27 cellular contexts compared by ENCODE assay signal in the genomic region with DNA sequence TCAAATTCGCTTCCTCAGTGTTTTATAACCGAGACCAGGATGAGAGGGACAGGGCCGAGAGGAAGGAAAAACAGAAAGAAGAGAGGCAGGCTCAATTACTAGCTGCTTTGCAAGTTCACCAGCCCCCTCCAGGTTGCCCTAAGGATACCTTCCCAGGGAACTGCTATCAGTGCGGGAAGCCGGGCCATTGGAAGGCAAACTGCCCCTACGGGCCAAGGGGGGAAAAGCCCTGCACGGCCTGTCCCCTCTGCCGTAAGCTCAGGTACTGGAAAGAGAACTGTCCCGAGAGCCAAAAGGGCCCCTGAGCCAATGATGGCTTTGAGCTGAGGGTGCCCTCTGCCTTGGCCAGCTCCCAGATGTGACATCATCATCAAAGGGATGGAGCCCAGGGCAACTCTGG. TPM values are rescaled to one million over a fixed set of nuclear protein-coding genes. Genes with fewer than 3 reads are reported as not detected.
"Had no signal": no experiment of that assay in that cellular context is flagged by ENCODE, and none has a peak within 500 bp of the region (broad histone marks: within the 10 kb centered on the region; RNA-seq: fewer than 3 reads in every experiment).

No MANE protein-coding gene starts in this region.

- H3K4me3 ChIP-seq: coronary artery, hepatocyte, mucosa of descending colon, right atrium auricular region, sigmoid colon, skin epidermis, thoracic aorta, transverse colon had no signal

- H3K4me3 Mint-ChIP-seq: naive thymus-derived CD8-positive, alpha-beta T cell; stimulated activated naive B cell treated with anti-CD40 and anti-IgM and Interleukin-4, amounts not matched to agents 10 μg/mL and 1 μg/mL and 100 μg/mL, for 72 hours; stimulated activated naive CD8-positive, alpha-beta T cell treated with anti-CD3 and anti-CD28 coated beads, Interleukin-15, amount 100 ng/mL, for 72 hours had no signal

- H3K36me3 ChIP-seq: right atrium auricular region, sigmoid colon, thoracic aorta, transverse colon had no signal

- H3K36me3 Mint-ChIP-seq: stimulated activated naive B cell treated with anti-CD40 and anti-IgM and Interleukin-4, amounts not matched to agents 10 μg/mL and 1 μg/mL and 100 μg/mL, for 72 hours had no signal

- H3K4me1 ChIP-seq: right atrium auricular region, sigmoid colon, transverse colon had no signal

- DNase-seq: effector CD4-positive, alpha-beta T cell; foreskin melanocyte; head of caudate nucleus; islet precursor cell; mammary epithelial cell; mucosa of descending colon; naive thymus-derived CD8-positive, alpha-beta T cell; posterior cingulate gyrus; sigmoid colon; stimulated activated CD4-positive, alpha-beta T cell treated with anti-CD3 and anti-CD28 coated beads, Interleukin-2, amount 100 ng/mL, for 24 hours; stimulated activated CD4-positive, alpha-beta T cell treated with anti-CD3 and anti-CD28 coated beads, Interleukin-4, amount 100 ng/mL, for 4 hours; stimulated activated naive B cell treated with anti-CD40 and anti-IgM and Interleukin-4, amounts not matched to agents 10 μg/mL and 1 μg/mL and 100 μg/mL, for 72 hours; stimulated activated naive CD8-positive, alpha-beta T cell treated with anti-CD3 and anti-CD28 coated beads, Interleukin-15, amount 100 ng/mL, for 72 hours; transverse colon had no signal

- H3K27ac Mint-ChIP-seq: naive thymus-derived CD8-positive, alpha-beta T cell; stimulated activated naive B cell treated with anti-CD40 and anti-IgM and Interleukin-4, amounts not matched to agents 10 μg/mL and 1 μg/mL and 100 μg/mL, for 72 hours; stimulated activated naive CD8-positive, alpha-beta T cell treated with anti-CD3 and anti-CD28 coated beads, Interleukin-15, amount 100 ng/mL, for 72 hours had no signal

- H3K4me1 Mint-ChIP-seq: naive thymus-derived CD8-positive, alpha-beta T cell; stimulated activated naive CD8-positive, alpha-beta T cell treated with anti-CD3 and anti-CD28 coated beads, Interleukin-15, amount 100 ng/mL, for 72 hours had no signal

- ATAC-seq: left lobe of liver; mucosa of descending colon; naive thymus-derived CD8-positive, alpha-beta T cell; stimulated activated naive B cell treated with anti-CD40 and anti-IgM and Interleukin-4, amounts not matched to agents 10 μg/mL and 1 μg/mL and 100 μg/mL, for 72 hours; stimulated activated naive CD8-positive, alpha-beta T cell treated with anti-CD3 and anti-CD28 coated beads, Interleukin-15, amount 100 ng/mL, for 72 hours had no signal

- H3K27me3 ChIP-seq: hepatocyte, right atrium auricular region, transverse colon had no signal

- H3K9me3 ChIP-seq: right atrium auricular region, thoracic aorta had no signal

- H3K27ac ChIP-seq: coronary artery, hepatocyte, right atrium auricular region, sigmoid colon, skin epidermis, thoracic aorta, transverse colon had no signal

- H3K27me3 Mint-ChIP-seq: stimulated activated naive CD8-positive, alpha-beta T cell treated with anti-CD3 and anti-CD28 coated beads, Interleukin-15, amount 100 ng/mL, for 72 hours had no signal

RNA-seq across cellular contexts. Expression of a gene that starts 3.2 kb away (rescaled TPM):
- total RNA-seq: dermis microvascular lymphatic vessel endothelial cell; hepatocyte; left lobe of liver; lower leg skin; mammary epithelial cell; mucosa of descending colon; naive thymus-derived CD8-positive, alpha-beta T cell; osteocyte; right atrium auricular region; subcutaneous adipose tissue; thoracic aorta; transverse colon; urinary bladder had no signal
- polyA plus RNA-seq: esophagus; mammary epithelial cell; naive thymus-derived CD8-positive, alpha-beta T cell; neural cell; sigmoid colon had no signal

RNA-seq across cellular contexts. Expression of a gene that starts 34.0 kb away (rescaled TPM):
- total RNA-seq: dermis microvascular lymphatic vessel endothelial cell; left lobe of liver; lower leg skin; mammary epithelial cell; mucosa of descending colon; naive thymus-derived CD8-positive, alpha-beta T cell; osteocyte; right atrium auricular region; sigmoid colon; subcutaneous adipose tissue; thoracic aorta; transverse colon; urinary bladder had no signal
- polyA plus RNA-seq: esophagus; mammary epithelial cell; naive thymus-derived CD8-positive, alpha-beta T cell; neural cell; sigmoid colon; urinary bladder had no signal
